In genomic region chr1:110390096-110390495, GRCh38 we compare ENCODE assay signal across 9 cellular contexts. TPM values are rescaled to one million over a fixed set of nuclear protein-coding genes. Genes with fewer than 3 reads are reported as not detected.
DNase-seq lines count a peak whose midpoint lies in the region; ATAC-seq and TF ChIP-seq lines count a peak whose summit lies in the region.
"Had no signal": no experiment of that assay in that cellular context is flagged by ENCODE, and none has a peak within 500 bp of the region (broad histone marks: within the 10 kb centered on the region; RNA-seq: fewer than 3 reads in every experiment).

No MANE protein-coding gene starts in this region.

- H3K4me3 Mint-ChIP-seq in memory B cell, result peak overlapping the region; percentile 59

- H3K4me1 Mint-ChIP-seq in memory B cell, result peaks cover 38% of the 10 kb centered on the region

- no peak for TF ChIP-seq POLR2A in transverse colon (IDR thresholded peaks at IDR 0.05)

- H3K4me3 ChIP-seq in ectodermal cell (ENCODE audit: insufficient read depth, low read depth, low read length), result no peak overlapping the region
- H3K4me3 ChIP-seq in transverse colon, result peak overlapping the region in 1 of 4 donors; percentile 0

- DNase-seq in LHCN-M2 (ENCODE audit: low read depth), result peak; percentile 60
- DNase-seq in memory B cell (ENCODE audit: low spot score in 2 of 2), result no peak
- DNase-seq in transverse colon, result peak; percentile 17
- DNase-seq in foreskin melanocyte, result no peak
- DNase-seq in RPMI8226, result no peak
- DNase-seq in NCI-H1436 treated with DMSO at 0.1 percent for 48 hours (lab: John Stamatoyannopoulos, UW), result no peak
- DNase-seq: OCI-M1 had no signal

- H3K9me3 ChIP-seq in ectodermal cell (ENCODE audit: control insufficient read depth, low read length) (no peaks in the 10 kb centered on the region), transverse colon (no peaks in the 10 kb centered on the region)

- 78 to 84% methylated on average over 6 of the region's 6 CpGs for WGBS in ectodermal cell, 2 experiments
- 71 to 79% methylated on average over 4 to 6 of the region's 6 CpGs for WGBS in transverse colon (ENCODE audit: low coverage in 1 of 2), 2 donors

- H3K36me3 ChIP-seq in ectodermal cell (ENCODE audit: control insufficient read depth, insufficient read depth, low read length) (no peaks in the 10 kb centered on the region), transverse colon (no peaks in the 10 kb centered on the region)

- intact Hi-C loops in transverse colon (cut with DNase I; ENCODE audit: low total_unique reads), result no loop called here

- no peaks in the 10 kb centered on the region for H3K27me3 ChIP-seq in ectodermal cell (ENCODE audit: control insufficient read depth, insufficient read depth, low read length, poor library complexity, severe bottlenecking)
- H3K27me3 ChIP-seq in transverse colon, result no peaks in the 10 kb centered on the region

- in situ Hi-C loops in transverse colon (cut with MboI; ENCODE audit: low pct_ligation_motif_present in 1 of 4, low pct_unique_long_range_greater_than_20kb in 1 of 4, low sequenced_read_pairs in 3 of 4), result no loop called here

- H3K4me1 ChIP-seq in ectodermal cell (ENCODE audit: control insufficient read depth, insufficient read depth, low read length) (peaks cover 8% of the 10 kb centered on the region), transverse colon (peaks cover 0 to 27% (median 10%) of the 10 kb centered on the region in 4 donors)

- peaks cover 7% of the 10 kb centered on the region for H3K36me3 Mint-ChIP-seq in memory B cell

- H3K9me3 Mint-ChIP-seq in memory B cell, result no peaks in the 10 kb centered on the region

- ATAC-seq in memory B cell (ENCODE audit: low read depth), result no peak
- ATAC-seq in GM19023 (IDR thresholded peaks at IDR 0.05; ENCODE audit: unreplicated experiment), result no peak

- TF ChIP-seq CTCF in transverse colon (IDR thresholded peaks at IDR 0.05), result no peak

- peak overlapping the region; percentile 67 for H3K27ac ChIP-seq in ectodermal cell (ENCODE audit: insufficient read depth, low read depth, low read length, poor library complexity, severe bottlenecking)
- H3K27ac ChIP-seq in transverse colon, result peak overlapping the region; percentile 34 to 40 (median 37)

- H3K27ac Mint-ChIP-seq in memory B cell, result no peak overlapping the region

- TF ChIP-seq EP300 in transverse colon (IDR thresholded peaks at IDR 0.05; ENCODE audit: low read depth), result no peak

- no peaks in the 10 kb centered on the region for H3K27me3 Mint-ChIP-seq in memory B cell

RNA-seq across cellular contexts. Expression of gene SLC16A4, which starts 0.7 kb away (rescaled TPM):
- total RNA-seq in LHCN-M2 (2014; rRNA removed) (8.0 and 8.1 TPM in 2 replicates), transverse colon (1 to 10 TPM in 3 of 4 donors, not detected in 1; 1.4 to 3.7 (median 3.2) TPM)
- polyA plus RNA-seq in LHCN-M2 (2012), result 7.8 TPM
- polyA plus RNA-seq in ectodermal cell (2013, experiment 1 of 4), result 3.1 TPM
- 3.5 TPM for polyA plus RNA-seq in ectodermal cell (2013, experiment 2 of 4)
- 2.2 TPM for polyA plus RNA-seq in ectodermal cell (2013, experiment 3 of 4)
- polyA plus RNA-seq in ectodermal cell (2013, experiment 4 of 4), result 2.8 TPM

RNA-seq across cellular contexts. Expression of gene LAMTOR5, which starts 17.4 kb away (rescaled TPM):
- 101 and 116 TPM in 2 replicates for total RNA-seq in LHCN-M2 (2014; rRNA removed)
- polyA plus RNA-seq in LHCN-M2 (2012), result 343 TPM
- polyA plus RNA-seq in ectodermal cell (2013, experiment 1 of 4), result 98.5 TPM
- polyA plus RNA-seq in ectodermal cell (2013, experiment 2 of 4), result 95.6 TPM
- 99.1 TPM for polyA plus RNA-seq in ectodermal cell (2013, experiment 3 of 4)
- 119 TPM for polyA plus RNA-seq in ectodermal cell (2013, experiment 4 of 4)
- total RNA-seq in transverse colon, result 100 to 1,000 TPM in 1 of 4 donors, 10 to 100 TPM in 2, 1 to 10 TPM in 1; 7.1 to 113 (median 38.2) TPM

RNA-seq across cellular contexts. Expression of gene RBM15, which starts 50.9 kb away (rescaled TPM):
- total RNA-seq in LHCN-M2 (2014; rRNA removed) (30.3 and 33.3 TPM in 2 replicates), transverse colon (10 to 100 TPM; 39.3 to 69.7 (median 48.0) TPM)
- 3.0 TPM for polyA plus RNA-seq in LHCN-M2 (2012)
- polyA plus RNA-seq in ectodermal cell (2013, experiment 1 of 4), result 29.1 TPM
- polyA plus RNA-seq in ectodermal cell (2013, experiment 2 of 4), result 29.7 TPM
- polyA plus RNA-seq in ectodermal cell (2013, experiment 3 of 4), result 19.0 TPM
- polyA plus RNA-seq in ectodermal cell (2013, experiment 4 of 4), result 19.4 TPM

Comparison
In these comparisons a context has a peak if more than half of its experiments do, and no peak if none do; other contexts are left out.
1. DNase-seq: peak in LHCN-M2 (single experiment) and transverse colon (single experiment); none in memory B cell (0 of 2), foreskin melanocyte (single experiment), RPMI8226 (single experiment) and NCI-H1436 treated with DMSO at 0.1 percent for 48 hours (single experiment).